In genomic region chr1:161367684-161368398, GRCh38 we compare ENCODE assay signal across 8 cellular contexts. TPM values are rescaled to one million over a fixed set of nuclear protein-coding genes. Genes with fewer than 3 reads are reported as not detected.
A peak's percentile ranks its signal among the peaks of the same experiment; 100 is the strongest.
DNase-seq lines count a peak whose midpoint lies in the region; ATAC-seq and TF ChIP-seq lines count a peak whose summit lies in the region.

A gene with protein sequence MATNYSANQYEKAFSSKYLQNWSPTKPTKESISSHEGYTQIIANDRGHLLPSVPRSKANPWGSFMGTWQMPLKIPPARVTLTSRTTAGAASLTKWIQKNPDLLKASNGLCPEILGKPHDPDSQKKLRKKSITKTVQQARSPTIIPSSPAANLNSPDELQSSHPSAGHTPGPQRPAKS (minus strand): TSS chr1:161367876. CDS start chr1:161367868, 8 bp downstream.

- H3K4me3 ChIP-seq in gastroesophageal sphincter (no peak within 1 kb of the TSS), uterus (no peak within 1 kb of the TSS)

- H3K36me3 ChIP-seq in gastroesophageal sphincter (peaks cover 0 to 36% of the 10 kb centered on the region in 2 donors), uterus (no peaks in the 10 kb centered on the region)

- H3K27me3 ChIP-seq in gastroesophageal sphincter (no peaks in the 10 kb centered on the region), uterus (no peaks in the 10 kb centered on the region)

- no peak for TF ChIP-seq EP300 in gastroesophageal sphincter (IDR thresholded peaks at IDR 0.05)

- ATAC-seq in GM19468 (IDR thresholded peaks at IDR 0.05; ENCODE audit: extremely low read depth, unreplicated experiment) = peak; percentile 62
- ATAC-seq in HG03521 (IDR thresholded peaks at IDR 0.05; ENCODE audit: unreplicated experiment) = peak; percentile 87
- ATAC-seq in gastroesophageal sphincter = peak; percentile 84

- peak in 2 of 4 experiments; percentile 6 to 32 for TF ChIP-seq CTCF in gastroesophageal sphincter (IDR thresholded peaks at IDR 0.05)
- TF ChIP-seq CTCF in uterus (IDR thresholded peaks at IDR 0.05) = peak in 1 of 4 experiments; percentile 9

- no peak for TF ChIP-seq POLR2A in gastroesophageal sphincter (IDR thresholded peaks at IDR 0.05)
- no peak for TF ChIP-seq POLR2A in uterus (IDR thresholded peaks at IDR 0.05)

- intact Hi-C loops in uterus (cut with DNase I; ENCODE audit: low total_unique reads) = no loop called here

- peak within 1 kb of the TSS in 3 of 4 donors; percentile 23 to 51 (median 25) for H3K27ac ChIP-seq in gastroesophageal sphincter
- H3K27ac ChIP-seq in uterus = no peak within 1 kb of the TSS

- WGBS in gastroesophageal sphincter (ENCODE audit: low coverage in 1 of 2), 2 donors = 16 to 27% methylated on average over 6 of the region's 6 CpGs

- DNase-seq in DMS53 (lab: John Stamatoyannopoulos, UW) (peak; percentile 94), NCI-H748 treated with DMSO at 0.1 percent for 48 hours (lab: John Stamatoyannopoulos, UW) (peak; percentile 50), nucleus accumbens (lab: John Stamatoyannopoulos, UW) (peak in 44 of 56 donors; percentile 2 to 85 (median 34)), uterus (no peak)
- DNase-seq in activated T-helper 9 cell treated with anti-CD3 and anti-CD28 coated beads, Interleukin-2, amount 50 U/mL, for 16 hours (ENCODE audit: low read depth) = peak; percentile 13

- H3K4me1 ChIP-seq in gastroesophageal sphincter (peaks cover 0 to 9% (median 0%) of the 10 kb centered on the region in 3 donors), uterus (no peaks in the 10 kb centered on the region)

- H3K9me3 ChIP-seq in gastroesophageal sphincter = no peaks in the 10 kb centered on the region
- H3K9me3 ChIP-seq in uterus = no peaks in the 10 kb centered on the region

RNA-seq across cellular contexts. Expression of the gene that starts here (rescaled TPM):
- total RNA-seq in gastroesophageal sphincter (not detected), uterus (not detected)

Comparison
In these comparisons a context has a peak if more than half of its experiments do, and no peak if none do; other contexts are left out.
1. Peak in ATAC-seq and H3K27ac ChIP-seq in gastroesophageal sphincter; RNA of the gene not detected or under 1 TPM.
2. DNase-seq: peak in DMS53 (single experiment), NCI-H748 treated with DMSO at 0.1 percent for 48 hours (single experiment), activated T-helper 9 cell treated with anti-CD3 and anti-CD28 coated beads, Interleukin-2, amount 50 U/mL, for 16 hours (single experiment) and nucleus accumbens (44 of 56); none in uterus (0 of 2).
3. Peak in every context shown above with its lines, with median percentiles within 50 percentile points of each other: ATAC-seq.